Comparison of ENCODE assay signal across 2 cellular contexts in genomic region chr14:31918289-31918688, GRCh38.
DNase-seq lines count a peak whose midpoint lies in the region; ATAC-seq, FAIRE-seq and TF ChIP-seq lines count a peak whose summit lies in the region.
"Not testable (repeated sequence)": the region's sequence is repeated elsewhere in the genome, so short reads cannot be mapped to it uniquely, and the experiment has no call there.

No MANE protein-coding gene starts in this region.

- not testable (repeated sequence) for H3K4me1 ChIP-seq in HEK293 (ENCODE audit: control insufficient read depth, insufficient read depth, low read length); K562 (replicated peaks in 1 of 2; ENCODE audit: control insufficient read depth in 2 of 2, insufficient read depth in 2 of 2, low read length in 2 of 2)

- H3K27ac ChIP-seq in HEK293 (ENCODE audit: extremely low read depth, low read depth, low read length); K562 (ENCODE audit: extremely low read depth, low read depth, low read length): not testable (repeated sequence)

- CTCF ChIA-PET in HEK293 (lab: Yijun Ruan, JAX); K562 (lab: Yijun Ruan, JAX; ENCODE audit: low intra/inter-chr PET ratio): not testable (repeated sequence)

- not testable (repeated sequence) for H3K9me1 ChIP-seq in K562 (ENCODE audit: control insufficient read depth, insufficient read depth, low read length)

- in situ Hi-C loops in K562 (cut with MboI), result not testable (repeated sequence)

- TF ChIP-seq EP300 in K562 (IDR thresholded peaks at IDR 0.05; ENCODE audit: low read length), result not testable (repeated sequence)

- H3K9me3 ChIP-seq in HEK293 (ENCODE audit: control insufficient read depth, insufficient read depth, low read depth, low read length); K562 (replicated peaks; ENCODE audit: control insufficient read depth, insufficient read depth, low read depth, low read length): not testable (repeated sequence)

- not testable (repeated sequence) for ATAC-seq in K562

- not testable (repeated sequence) for H3K4me2 ChIP-seq in K562 (ENCODE audit: insufficient read depth, low read length)

- not testable (repeated sequence) for TF ChIP-seq CTCF in HEK293 (tag by site-specific recombination; IDR thresholded peaks at IDR 0.05); K562 (IDR thresholded peaks at IDR 0.05 in 2 of 3, conservative IDR thresholded peaks at IDR 0.05 in 1 of 3; ENCODE audit: insufficient read depth in 2 of 3, low read depth in 1 of 3, low read length in 3 of 3)

- not testable (repeated sequence) for H3K9ac ChIP-seq in K562 (ENCODE audit: insufficient read depth in 1 of 2, low read depth in 2 of 2, low read length in 2 of 2)

- BruUV-seq in K562 (replicated peaks; lab: Mats Ljungman, UMichigan), result not testable (repeated sequence)

- not testable (repeated sequence) for FAIRE-seq in K562 (lab: Jason Lieb, UNC)

- H2AFZ ChIP-seq in K562 (ENCODE audit: low read depth, low read length), result not testable (repeated sequence)

- not testable (repeated sequence) for H4K20me1 ChIP-seq in K562 (replicated peaks; ENCODE audit: control insufficient read depth, insufficient read depth, low read length)

- not testable (repeated sequence) for H3K36me3 ChIP-seq in HEK293 (ENCODE audit: control insufficient read depth in 2 of 2, insufficient read depth in 1 of 2, low read length in 2 of 2); K562 (ENCODE audit: control insufficient read depth, insufficient read depth, low read length)

- intact Hi-C loops in K562 (cut with micrococcal nuclease), result not testable (repeated sequence)

- not testable (repeated sequence) for DNase-seq in K562 (ENCODE audit: extremely low read depth in 1 of 4, low spot score in 3 of 4)

- WGBS in K562 (ENCODE audit: insufficient coverage, low coverage, missing lambda C conversion rate), result 20% methylated on average over 2 of the region's 7 CpGs

- not testable (repeated sequence) for TF ChIP-seq RAD21 in K562 (CRISPR knock-in tag; conservative IDR thresholded peaks at IDR 0.05 in 1 of 2, IDR thresholded peaks at IDR 0.05 in 1 of 2)

- POLR2A ChIA-PET in HEK293 (lab: Yijun Ruan, JAX); K562 (lab: Yijun Ruan, JAX): not testable (repeated sequence)

- not testable (repeated sequence) for H3K79me2 ChIP-seq in K562 (ENCODE audit: control insufficient read depth, insufficient read depth, low read length)

- H3K27me3 ChIP-seq in K562 (ENCODE audit: control insufficient read depth in 2 of 2, insufficient read depth in 2 of 2, low read length in 2 of 2), result not testable (repeated sequence)

- H3K4me3 ChIP-seq in HEK293 (ENCODE audit: low read depth, low read length); K562: not testable (repeated sequence)

- not testable (repeated sequence) for TF ChIP-seq POLR2A in K562 (conservative IDR thresholded peaks at IDR 0.05)

TF ChIP-seq in HEK293, 187 proteins besides CTCF, POLR2A, EP300 and RAD21:
- peak; percentile 92 for TF ChIP-seq ZNF146 (tag by site-specific recombination; IDR thresholded peaks at IDR 0.05)
TF ChIP-seq in HEK293: peak in this region for 1; not testable (repeated sequence) for 186.

TF ChIP-seq in K562, 482 proteins besides CTCF, POLR2A, EP300 and RAD21:
- TF ChIP-seq ZNF146 (CRISPR knock-in tag; IDR thresholded peaks at IDR 0.05; ENCODE audit: unreplicated experiment), result peak; percentile 5
